10 cellular contexts compared by ENCODE assay signal in genomic region chr5:154118832-154119442, GRCh38.
A peak's percentile ranks its signal among the peaks of the same experiment; 100 is the strongest.
DNase-seq lines count a peak whose midpoint lies in the region; ATAC-seq and TF ChIP-seq lines count a peak whose summit lies in the region.
"Had no signal": no experiment of that assay in that cellular context is flagged by ENCODE, and none has a peak within 500 bp of the region (broad histone marks: within the 10 kb centered on the region; RNA-seq: fewer than 3 reads in every experiment).

No MANE protein-coding gene starts in this region.

- no peak overlapping the region for H3K4me3 Mint-ChIP-seq in memory B cell

- TF ChIP-seq CTCF in RWPE1 (conservative IDR thresholded peaks at IDR 0.05; ENCODE audit: low read depth), result no peak

- peaks cover 7% of the 10 kb centered on the region for H3K36me3 Mint-ChIP-seq in memory B cell

- peak; percentile 74 for ATAC-seq in HG02884 (IDR thresholded peaks at IDR 0.05; ENCODE audit: unreplicated experiment)
- ATAC-seq in memory B cell (ENCODE audit: low read depth), result peak; percentile 82
- ATAC-seq in GM19328 (IDR thresholded peaks at IDR 0.05; ENCODE audit: unreplicated experiment), result no peak
- ATAC-seq: left colon had no signal

- peaks cover 30% of the 10 kb centered on the region for H3K27me3 Mint-ChIP-seq in memory B cell

- CTCF ChIA-PET in RWPE1 (lab: Yijun Ruan, JAX), result no interaction called here

- peaks cover 11% of the 10 kb centered on the region for H3K4me1 Mint-ChIP-seq in memory B cell

- DNase-seq in GM03348 (ENCODE audit: low spot score), result peak; percentile 35
- DNase-seq in RWPE1 (ENCODE audit: low spot score), result peak; percentile 75
- DNase-seq in memory B cell (ENCODE audit: low spot score in 2 of 2), result peak; percentile 3 to 15
- DNase-seq in OCI-M2 (lab: John Stamatoyannopoulos, UW; ENCODE audit: unreplicated experiment), result no peak
- DNase-seq in SW 1271 (lab: John Stamatoyannopoulos, UW), result no peak
- DNase-seq in CD1c-positive myeloid dendritic cell (ENCODE audit: extremely low spot score), result no peak
- DNase-seq: left colon, NCI-H1436 had no signal

- POLR2A ChIA-PET in RWPE1 (lab: Yijun Ruan, JAX; ENCODE audit: low non-redundant PET), result no interaction called here

- no peak overlapping the region for H3K27ac Mint-ChIP-seq in memory B cell

- H3K27ac ChIP-seq in RWPE1, result no peak overlapping the region

- peaks cover 5% of the 10 kb centered on the region for H3K9me3 Mint-ChIP-seq in memory B cell

Comparison
In these comparisons a context has a peak if more than half of its experiments do, and no peak if none do; other contexts are left out.
1. DNase-seq: peak in GM03348 (single experiment), RWPE1 (single experiment) and memory B cell (2 of 2); none in OCI-M2 (single experiment), SW 1271 (0 of 2) and CD1c-positive myeloid dendritic cell (single experiment).